1 cellular context compared by ENCODE assay signal in the genomic region with DNA sequence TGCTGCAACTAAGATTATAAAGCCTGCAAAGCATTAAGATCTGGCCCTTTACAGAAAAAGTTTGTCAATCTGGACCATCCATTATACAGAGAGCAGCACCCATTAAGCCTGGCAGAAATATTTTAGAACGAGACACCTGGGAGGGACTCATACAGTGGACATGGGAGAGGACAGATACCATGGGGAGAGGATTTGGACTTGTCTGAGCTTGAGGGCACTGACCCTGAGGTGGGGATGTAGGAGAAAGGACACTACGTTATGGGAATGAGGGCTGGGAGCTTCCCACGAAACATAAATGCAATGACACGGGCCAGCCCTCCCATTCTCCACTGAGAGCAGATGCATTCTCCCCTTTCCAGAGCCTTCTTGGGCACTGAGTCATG.
TF ChIP-seq lines count a peak whose summit lies in the region.

No MANE protein-coding gene starts in this region.

TF ChIP-seq in IMR-90, 13 proteins besides CTCF, POLR2A, EP300 and RAD21:
- no peak for TF ChIP-seq CHD1 (IDR thresholded peaks at IDR 0.05; ENCODE audit: low read depth, low read length)
- TF ChIP-seq FOS (IDR thresholded peaks at IDR 0.05; ENCODE audit: low read depth, low read length) = no peak
- TF ChIP-seq RFX5 (IDR thresholded peaks at IDR 0.05; ENCODE audit: low read depth, low read length) = no peak
- TF ChIP-seq, protein P1, sequence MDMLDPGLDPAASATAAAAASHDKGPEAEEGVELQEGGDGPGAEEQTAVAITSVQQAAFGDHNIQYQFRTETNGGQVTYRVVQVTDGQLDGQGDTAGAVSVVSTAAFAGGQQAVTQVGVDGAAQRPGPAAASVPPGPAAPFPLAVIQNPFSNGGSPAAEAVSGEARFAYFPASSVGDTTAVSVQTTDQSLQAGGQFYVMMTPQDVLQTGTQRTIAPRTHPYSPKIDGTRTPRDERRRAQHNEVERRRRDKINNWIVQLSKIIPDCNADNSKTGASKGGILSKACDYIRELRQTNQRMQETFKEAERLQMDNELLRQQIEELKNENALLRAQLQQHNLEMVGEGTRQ (IDR thresholded peaks at IDR 0.05; ENCODE audit: low read depth, low read length) = no peak
- no peak for TF ChIP-seq MAZ (IDR thresholded peaks at IDR 0.05; ENCODE audit: borderline replicate concordance, low read depth, low read length)
- no peak for TF ChIP-seq MXI1 (IDR thresholded peaks at IDR 0.05; ENCODE audit: borderline replicate concordance, low read depth, low read length)
- no peak for TF ChIP-seq MAFK (IDR thresholded peaks at IDR 0.05; ENCODE audit: low read depth, low read length)
- TF ChIP-seq SMC3 (IDR thresholded peaks at IDR 0.05; ENCODE audit: low read depth, low read length) = no peak
